Comparison of ENCODE assay signal across 15 cellular contexts in genomic region chr5:40828021-40828631, GRCh38. TPM values are rescaled to one million over a fixed set of nuclear protein-coding genes. Genes with fewer than 3 reads are reported as not detected.
DNase-seq lines count a peak whose midpoint lies in the region; ATAC-seq, FAIRE-seq and TF ChIP-seq lines count a peak whose summit lies in the region.
"Had no signal": no experiment of that assay in that cellular context is flagged by ENCODE, and none has a peak within 500 bp of the region (broad histone marks: within the 10 kb centered on the region; RNA-seq: fewer than 3 reads in every experiment).

No MANE protein-coding gene starts in this region.

- TF ChIP-seq RAD21 in H1 (IDR thresholded peaks at IDR 0.05 in 1 of 2, conservative IDR thresholded peaks at IDR 0.05 in 1 of 2; ENCODE audit: low read depth in 2 of 2, low read length in 2 of 2), result no peak

- H3K14ac ChIP-seq in H1 (ENCODE audit: insufficient read length), result no peak overlapping the region

- H3K9me3 ChIP-seq in cardiac muscle cell (ENCODE audit: low read depth) (no peaks in the 10 kb centered on the region), heart left ventricle (no peaks in the 10 kb centered on the region), H1 (ENCODE audit: insufficient read depth in 2 of 2, low read depth in 1 of 2, low read length in 1 of 2) (no peaks in the 10 kb centered on the region)
- H3K9me3 ChIP-seq: vagina had no signal

- H3K4me3 ChIP-seq in cardiac muscle cell (no peak overlapping the region), heart left ventricle (no peak overlapping the region), H1 (ENCODE audit: extremely low read depth in 1 of 4, insufficient read depth in 2 of 4, low read depth in 3 of 4, low read length in 4 of 4) (no peak overlapping the region)
- H3K4me3 ChIP-seq: vagina had no signal

- WGBS in heart left ventricle, 4 donors, result 81 to 89% (median 84%) methylated on average over 3 of the region's 3 CpGs
- 93% methylated on average over 3 of the region's 3 CpGs; no CpG with 5 or more reads in 1 of the 2 experiments for WGBS in H1 (ENCODE audit: extremely low coverage in 1 of 2, insufficient coverage in 1 of 2, insufficient read length in 1 of 2, insufficient replicate concordance in 2 of 2, low coverage in 1 of 2, low lambda C conversion rate in 2 of 2, missing lambda C conversion rate in 1 of 2), 2 experiments

- H4K5ac ChIP-seq in H1 (ENCODE audit: insufficient read length, low read depth, low read length), result no peak overlapping the region

- intact Hi-C loops in heart left ventricle (cut with DNase I), result no loop called here

- H3K4me1 ChIP-seq in cardiac muscle cell (ENCODE audit: low read depth), result peaks cover 5% of the 10 kb centered on the region
- peaks cover 0 to 13% (median 4%) of the 10 kb centered on the region in 12 donors for H3K4me1 ChIP-seq in heart left ventricle
- peaks cover 0 to 2% (median under 1%) of the 10 kb centered on the region in 4 experiments; a peak in 2 of 7 replicates for H3K4me1 ChIP-seq in H1 (replicated peaks in 1 of 4; ENCODE audit: control insufficient read depth in 3 of 4, insufficient read depth in 4 of 4, low read length in 3 of 4)

- no peak overlapping the region for H3K4ac ChIP-seq in H1 (replicated peaks; ENCODE audit: insufficient read length, low read depth, low read length)

- H3K18ac ChIP-seq in H1 (ENCODE audit: extremely low read depth, low read length), result no peak overlapping the region

- in situ Hi-C loops in KBM-7 (cut with MboI; ENCODE audit: low pct_unique_long_range_greater_than_20kb, low sequenced_read_pairs), result no loop called here

- ATAC-seq in heart left ventricle (no peak), GM21529 (IDR thresholded peaks at IDR 0.05; ENCODE audit: unreplicated experiment) (no peak)
- ATAC-seq: stimulated activated naive CD8-positive, alpha-beta T cell treated with anti-CD3 and anti-CD28 coated beads, Interleukin-15, Interleukin-2, amounts not matched to agents 100 U/mL and 50 U/mL, for 24 hours had no signal

- no peak overlapping the region for H3K9ac ChIP-seq in H1 (replicated peaks in 1 of 4; ENCODE audit: extremely low read depth in 1 of 4, low read depth in 3 of 4, low read length in 3 of 4)
- H3K9ac ChIP-seq: parathyroid adenoma had no signal

- no peaks in the 10 kb centered on the region for H3K27me3 ChIP-seq in cardiac muscle cell
- H3K27me3 ChIP-seq in heart left ventricle, result no peaks in the 10 kb centered on the region
- H3K27me3 ChIP-seq in H1 (replicated peaks in 1 of 4; ENCODE audit: control insufficient read depth in 3 of 4, extremely low read depth in 1 of 4, insufficient read depth in 3 of 4, low read length in 3 of 4), result no peaks in the 10 kb centered on the region
- H3K27me3 ChIP-seq: vagina had no signal

- H2AK5ac ChIP-seq in H1 (ENCODE audit: low read depth, low read length), result no peak overlapping the region

- no peaks in the 10 kb centered on the region for H3K23me2 ChIP-seq in H1 (ENCODE audit: low read depth, low read length)

- H3K56ac ChIP-seq in H1 (replicated peaks; ENCODE audit: insufficient read length, low read depth, low read length), result no peak overlapping the region

- POLR2A ChIA-PET in H1 (lab: Charles Lee; ENCODE audit: partially characterized antibody), result interaction anchor here (1.3 to 16.9 kb wide), 10 partner anchors 11 to 85 kb away, joined by 3 to 372 read pairs (median 9); partner anchors contain the start of gene CARD6

- no peak overlapping the region for H2BK20ac ChIP-seq in H1 (ENCODE audit: low read length)

- TF ChIP-seq POLR2A in heart left ventricle (IDR thresholded peaks at IDR 0.05) (no peak), H1 (IDR thresholded peaks at IDR 0.05; ENCODE audit: control extremely low read depth in 1 of 2, low read depth in 2 of 2, low read length in 2 of 2) (peak in 1 of 2 experiments; percentile 37; a peak in 1 of 3 replicates)

- H2BK120ac ChIP-seq in H1 (replicated peaks; ENCODE audit: low read depth, low read length), result no peak overlapping the region

- H3K4me2 ChIP-seq in H1 (ENCODE audit: insufficient read depth in 1 of 2, low read depth in 2 of 2, low read length in 2 of 2), result no peak overlapping the region

- no peak overlapping the region for H2BK5ac ChIP-seq in H1 (ENCODE audit: low read depth, low read length)

- peaks cover 8 to 26% of the 10 kb centered on the region in 2 experiments for H4K20me1 ChIP-seq in H1 (replicated peaks in 1 of 2; ENCODE audit: control insufficient read depth in 1 of 2, insufficient read depth in 2 of 2, low read length in 2 of 2)

- TF ChIP-seq CTCF in cardiac muscle cell (IDR thresholded peaks at IDR 0.05; ENCODE audit: low read depth, low read length) (no peak), heart left ventricle (IDR thresholded peaks at IDR 0.05) (no peak), H1 (IDR thresholded peaks at IDR 0.05; ENCODE audit: control extremely low read depth in 1 of 3, insufficient read depth in 1 of 3, low read depth in 1 of 3, low read length in 3 of 3) (no peak)

- no peak for FAIRE-seq in H1 (lab: Jason Lieb, UNC)
- FAIRE-seq: small intestine had no signal

- H2AFZ ChIP-seq in H1 (ENCODE audit: low read length), result no peak overlapping the region
- H2AFZ ChIP-seq: parathyroid adenoma had no signal

- H4K8ac ChIP-seq in H1 (ENCODE audit: extremely low read depth, insufficient read depth, low read length), result no peak overlapping the region

- no peak overlapping the region for H2BK12ac ChIP-seq in H1 (ENCODE audit: low read depth, low read length)

- no peak for TF ChIP-seq EP300 in H1 (IDR thresholded peaks at IDR 0.05; ENCODE audit: borderline replicate concordance in 1 of 2, low read depth in 2 of 2, low read length in 2 of 2)

- no peak overlapping the region for H4K91ac ChIP-seq in H1 (replicated peaks; ENCODE audit: insufficient read length, low read length)

- no peaks in the 10 kb centered on the region for H3K79me1 ChIP-seq in H1 (ENCODE audit: low read depth, low read length)

- H3K27ac ChIP-seq in cardiac muscle cell, result peak overlapping the region; percentile 61
- H3K27ac ChIP-seq in heart left ventricle, result no peak overlapping the region
- no peak overlapping the region for H3K27ac ChIP-seq in H1 (ENCODE audit: low read depth, low read length)
- H3K27ac ChIP-seq: parathyroid adenoma, vagina had no signal

- CTCF ChIA-PET in H1 (lab: Charles Lee; ENCODE audit: partially characterized antibody), result interaction anchor here (0.6 kb wide), 1 partner anchor 111 kb away, joined by 3 read pairs; no protein-coding TSS in a partner anchor

- DNase-seq in cardiac muscle cell (ENCODE audit: low read depth in 1 of 2, low spot score in 1 of 2) (no peak), heart left ventricle (no peak), KBM-7 (peak; percentile 18), H1 (ENCODE audit: low read depth in 1 of 2, low spot score in 2 of 2) (no peak), DMS79 (lab: John Stamatoyannopoulos, UW) (no peak), HK-2 (ENCODE audit: unreplicated experiment) (no peak), foreskin melanocyte (no peak)
- DNase-seq: activated gamma-delta T cell; AML-193; NCI-H1930; small intestine; stimulated activated naive CD8-positive, alpha-beta T cell treated with anti-CD3 and anti-CD28 coated beads, Interleukin-15, Interleukin-2, amounts not matched to agents 100 U/mL and 50 U/mL, for 24 hours had no signal

- H3K79me2 ChIP-seq in H1 (ENCODE audit: control insufficient read depth in 1 of 2, insufficient read depth in 2 of 2, low read length in 2 of 2), result peaks cover under 1 to 28% of the 10 kb centered on the region in 2 experiments
- H3K79me2 ChIP-seq: parathyroid adenoma had no signal

- no peak overlapping the region for H3K23ac ChIP-seq in H1 (ENCODE audit: insufficient read length)

- peaks cover 71% of the 10 kb centered on the region for H3K36me3 ChIP-seq in cardiac muscle cell
- peaks cover 2 to 84% (median 75%) of the 10 kb centered on the region in 9 donors for H3K36me3 ChIP-seq in heart left ventricle
- H3K36me3 ChIP-seq in H1 (ENCODE audit: control insufficient read depth in 2 of 4, insufficient read depth in 4 of 4, low read length in 3 of 4), result peaks cover 43 to 74% (median 65%) of the 10 kb centered on the region in 4 experiments

- no peak overlapping the region for H2BK15ac ChIP-seq in H1 (ENCODE audit: low read length)

RNA-seq across cellular contexts. Expression of gene RPL37, which starts 6.9 kb away (rescaled TPM):
- total RNA-seq in cardiac muscle cell (115 and 181 TPM in 2 replicates), heart left ventricle (100 to 1,000 TPM in 7 of 9 donors, 10 to 100 TPM in 2; 32.7 to 838 (median 595) TPM)
- polyA plus RNA-seq in cardiac muscle cell (473 and 553 TPM in 2 replicates), heart left ventricle (100 to 1,000 TPM; 848 to 898 TPM), H1 (2011; rRNA removed) (351 and 467 TPM in 2 replicates)
- 1,534 and 1,595 TPM in 2 replicates for total RNA-seq in H1 (2021; fragmentation: NEBNext Ultra II Directional; extraction: Animal tissue kit (Norgen Biotek cat#: 25700))
- 1,498 TPM for polyA plus RNA-seq in H1 (2011; cell fraction: cytosol; rRNA removed)
- 3,683 TPM for polyA plus RNA-seq in H1 (2011; cell fraction: nucleus; rRNA removed)
- polyA plus RNA-seq in H1 (2012, experiment 1 of 2), result 2,585 to 4,633 TPM (median 3,952 TPM) in 4 replicates
- polyA plus RNA-seq in H1 (2012, experiment 2 of 2), result 859 TPM
- 5,500 TPM for polyA plus RNA-seq in H1 (2013, experiment 1 of 2)
- polyA plus RNA-seq in H1 (2013, experiment 2 of 2), result 5,119 TPM
- 1,273 and 1,578 TPM in 2 replicates for polyA minus RNA-seq in H1 (2011; rRNA and poly(A)+ RNA removed)
- 669 TPM for polyA minus RNA-seq in H1 (2011; cell fraction: cytosol; rRNA and poly(A)+ RNA removed)
- 580 TPM for polyA minus RNA-seq in H1 (2011; cell fraction: nucleus; rRNA and poly(A)+ RNA removed)

RNA-seq across cellular contexts. Expression of gene CARD6, which starts 13.0 kb away (rescaled TPM):
- total RNA-seq in cardiac muscle cell (0.11 and 0.12 TPM in 2 replicates), heart left ventricle (10 to 100 TPM in 1 of 9 donors, 1 to 10 TPM in 8; 5.2 to 13.0 (median 6.1) TPM)
- polyA plus RNA-seq in cardiac muscle cell (0.06 and 0.32 TPM in 2 replicates), heart left ventricle (1 to 10 TPM; 2.2 to 3.1 TPM), H1 (2011; rRNA removed) (0.19 and 0.41 TPM in 2 replicates)
- total RNA-seq in H1 (2021; fragmentation: NEBNext Ultra II Directional; extraction: Animal tissue kit (Norgen Biotek cat#: 25700)), result 0.33 and 0.50 TPM in 2 replicates
- polyA plus RNA-seq in H1 (2011; cell fraction: cytosol; rRNA removed), result 0.41 TPM
- polyA plus RNA-seq in H1 (2011; cell fraction: nucleus; rRNA removed), result 0.24 TPM
- 0.39 to 0.72 TPM (median 0.47 TPM) in 4 replicates for polyA plus RNA-seq in H1 (2012, experiment 1 of 2)
- 0.07 TPM for polyA plus RNA-seq in H1 (2012, experiment 2 of 2)
- 0.34 TPM for polyA plus RNA-seq in H1 (2013, experiment 1 of 2)
- polyA plus RNA-seq in H1 (2013, experiment 2 of 2), result 0.37 TPM
- 0.35 and 0.71 TPM in 2 replicates for polyA minus RNA-seq in H1 (2011; rRNA and poly(A)+ RNA removed)
- polyA minus RNA-seq in H1 (2011; cell fraction: cytosol; rRNA and poly(A)+ RNA removed), result not detected
- polyA minus RNA-seq in H1 (2011; cell fraction: nucleus; rRNA and poly(A)+ RNA removed), result 0.20 TPM

RNA-seq across cellular contexts. Expression of gene PRKAA1, which starts 30.0 kb away (rescaled TPM):
- 21.5 and 26.1 TPM in 2 replicates for total RNA-seq in cardiac muscle cell
- polyA plus RNA-seq in cardiac muscle cell, result 22.6 and 29.3 TPM in 2 replicates
- total RNA-seq in heart left ventricle, result 10 to 100 TPM; 36.4 to 53.3 (median 43.2) TPM
- polyA plus RNA-seq in heart left ventricle, result 10 to 100 TPM; 13.5 to 18.8 TPM
- total RNA-seq in H1 (2021; fragmentation: NEBNext Ultra II Directional; extraction: Animal tissue kit (Norgen Biotek cat#: 25700)), result 30.3 and 33.1 TPM in 2 replicates
- polyA plus RNA-seq in H1 (2011; rRNA removed), result 9.2 and 10.4 TPM in 2 replicates
- 12.6 TPM for polyA plus RNA-seq in H1 (2011; cell fraction: cytosol; rRNA removed)
- polyA plus RNA-seq in H1 (2011; cell fraction: nucleus; rRNA removed), result 12.5 TPM
- polyA plus RNA-seq in H1 (2012, experiment 1 of 2), result 16.8 to 32.6 TPM (median 21.3 TPM) in 4 replicates
- polyA plus RNA-seq in H1 (2012, experiment 2 of 2), result 1.9 TPM
- polyA plus RNA-seq in H1 (2013, experiment 1 of 2), result 24.1 TPM
- 24.0 TPM for polyA plus RNA-seq in H1 (2013, experiment 2 of 2)
- 13.5 and 24.9 TPM in 2 replicates for polyA minus RNA-seq in H1 (2011; rRNA and poly(A)+ RNA removed)
- polyA minus RNA-seq in H1 (2011; cell fraction: cytosol; rRNA and poly(A)+ RNA removed), result 16.7 TPM
- polyA minus RNA-seq in H1 (2011; cell fraction: nucleus; rRNA and poly(A)+ RNA removed), result 29.1 TPM
